ENCODE assay signal across 29 cellular contexts in genomic region chr1:220929304-220929703, GRCh38. TPM values are rescaled to one million over a fixed set of nuclear protein-coding genes. Genes with fewer than 3 reads are reported as not detected.
"Had no signal": no experiment of that assay in that cellular context is flagged by ENCODE, and none has a peak within 500 bp of the region (broad histone marks: within the 10 kb centered on the region; RNA-seq: fewer than 3 reads in every experiment).

No MANE protein-coding gene starts in this region.

- H2AFZ ChIP-seq: neural progenitor cell, parathyroid adenoma had no signal

- H3K4me1 ChIP-seq: neural progenitor cell, parathyroid adenoma, spleen, suprapubic skin, testis, tibial artery, transverse colon, upper lobe of right lung, uterus had no signal

- H3K9ac ChIP-seq: neural progenitor cell, parathyroid adenoma had no signal

- H3K79me2 ChIP-seq: parathyroid adenoma had no signal

- DNase-seq: natural killer cell; occipital lobe; ovary; posterior cingulate gyrus; psoas muscle; right cardiac atrium; spleen; stimulated activated CD4-positive, alpha-beta T cell treated with anti-CD3 and anti-CD28 coated beads, Interleukin-12 subunit alpha, Interleukin-12 subunit beta, amount 100 ng/mL, for 4 hours; stimulated activated CD4-positive, alpha-beta T cell treated with anti-CD3 and anti-CD28 coated beads, Interleukin-1b, Interleukin-23, amount 100 ng/mL, for 48 hours; stimulated activated CD4-positive, alpha-beta T cell treated with anti-CD3 and anti-CD28 coated beads, Interleukin-4, amount 100 ng/mL, for 1 hour; stimulated activated CD4-positive, alpha-beta T cell treated with anti-CD3 and anti-CD28 coated beads, Interleukin-4, amount 100 ng/mL, for 4 hours; stimulated activated CD8-positive, alpha-beta memory T cell treated with anti-CD3 and anti-CD28 coated beads, Interleukin-4, amount 100 ng/mL, for 48 hours; stimulated activated naive CD4-positive, alpha-beta T cell; stimulated activated naive CD8-positive, alpha-beta T cell treated with anti-CD3 and anti-CD28 coated beads, Interleukin-15, amount 100 ng/mL, for 72 hours; stimulated activated naive CD8-positive, alpha-beta T cell treated with anti-CD3 and anti-CD28 coated beads, Interleukin-15, Interleukin-2, amounts not matched to agents 100 U/mL and 50 U/mL, for 24 hours; substantia nigra; testis; tibial artery; transverse colon; upper lobe of right lung; uterus had no signal

- H3K36me3 ChIP-seq: neural progenitor cell, ovary, spleen, suprapubic skin, tibial artery, transverse colon, upper lobe of right lung, uterus had no signal

- ATAC-seq: natural killer cell; psoas muscle; right cardiac atrium; sciatic nerve; stimulated activated memory B cell treated with anti-CD40 and anti-IgM and Interleukin-4, amounts not matched to agents 10 μg/mL and 1 μg/mL and 100 μg/mL, for 72 hours; stimulated activated naive CD8-positive, alpha-beta T cell treated with anti-CD3 and anti-CD28 coated beads, Interleukin-15, amount 100 ng/mL, for 72 hours; stimulated activated naive CD8-positive, alpha-beta T cell treated with anti-CD3 and anti-CD28 coated beads, Interleukin-15, Interleukin-2, amounts not matched to agents 100 U/mL and 50 U/mL, for 24 hours had no signal

- H3K27ac ChIP-seq: neural progenitor cell, ovary, parathyroid adenoma, psoas muscle, skin epidermis, spleen, suprapubic skin, testis, tibial artery, transverse colon, upper lobe of right lung, uterus had no signal

- H3K27me3 ChIP-seq: neural progenitor cell, ovary, spleen, suprapubic skin, testis, tibial artery, transverse colon, upper lobe of right lung, uterus had no signal

- H3K9me3 ChIP-seq: ovary, psoas muscle, spleen, suprapubic skin, testis, tibial artery, transverse colon, upper lobe of right lung, uterus had no signal

- H3K4me3 ChIP-seq: neural progenitor cell, ovary, psoas muscle, skin epidermis, smooth muscle cell, spleen, suprapubic skin, testis, tibial artery, transverse colon, upper lobe of right lung, uterus had no signal

- H3K4me2 ChIP-seq: neural progenitor cell, smooth muscle cell had no signal

RNA-seq across cellular contexts. Expression of gene HLX, which starts 50.1 kb away (rescaled TPM):
- polyA plus RNA-seq: neural cell had no signal
